In genomic region chr13:112966776-112967175, GRCh38 we compare ENCODE assay signal across 20 cellular contexts. TPM values are rescaled to one million over a fixed set of nuclear protein-coding genes. Genes with fewer than 3 reads are reported as not detected.
A peak's percentile ranks its signal among the peaks of the same experiment; 100 is the strongest.
DNase-seq lines count a peak whose midpoint lies in the region; ATAC-seq and TF ChIP-seq lines count a peak whose summit lies in the region.
"Had no signal": no experiment of that assay in that cellular context is flagged by ENCODE, and none has a peak within 500 bp of the region (broad histone marks: within the 10 kb centered on the region; RNA-seq: fewer than 3 reads in every experiment).

No MANE protein-coding gene starts in this region.

- H3K4me2 ChIP-seq in neural progenitor cell = no peak overlapping the region
- H3K4me2 ChIP-seq: BLaER1 treated with 17β-estradiol and CSF1 and Interleukin-3, amounts not matched to agents 10 nM and 100 nM had no signal

- peak overlapping the region; percentile 74 for H3K27ac Mint-ChIP-seq in central memory CD8-positive, alpha-beta T cell (ENCODE audit: low read depth)
- H3K27ac Mint-ChIP-seq in neural progenitor cell = no peak overlapping the region

- peak overlapping the region; percentile 34 for H3K4me3 Mint-ChIP-seq in central memory CD8-positive, alpha-beta T cell
- H3K4me3 Mint-ChIP-seq in neural progenitor cell = peak overlapping the region; percentile 65

- no peak for ATAC-seq in right cardiac atrium
- ATAC-seq in Right ventricle myocardium inferior = no peak
- ATAC-seq in central memory CD8-positive, alpha-beta T cell (replicated peaks; ENCODE audit: extremely low read depth, poor library complexity, severe bottlenecking) = no peak
- ATAC-seq in upper lobe of right lung = no peak
- ATAC-seq: HepG2 had no signal

- peaks cover 13% of the 10 kb centered on the region for H3F3A ChIP-seq in neural progenitor cell (ENCODE audit: low read depth)

- no peak overlapping the region for H3K9ac ChIP-seq in neural progenitor cell
- H3K9ac ChIP-seq: BLaER1 treated with 17β-estradiol and CSF1 and Interleukin-3, amounts not matched to agents 10 nM and 100 nM had no signal

- H3K36me3 ChIP-seq in neural progenitor cell = no peaks in the 10 kb centered on the region
- H3K36me3 ChIP-seq in upper lobe of right lung = no peaks in the 10 kb centered on the region
- H3K36me3 ChIP-seq: BLaER1 treated with 17β-estradiol and CSF1 and Interleukin-3, amounts not matched to agents 10 nM and 100 nM had no signal

- H3K36me3 Mint-ChIP-seq in central memory CD8-positive, alpha-beta T cell (ENCODE audit: insufficient read depth) = peaks cover 6% of the 10 kb centered on the region
- H3K36me3 Mint-ChIP-seq in neural progenitor cell = peaks cover 11% of the 10 kb centered on the region

- no peak overlapping the region for H2AFZ ChIP-seq in neural progenitor cell (replicated peaks)
- H2AFZ ChIP-seq: PC-9 had no signal

- H4K20me1 ChIP-seq in neural progenitor cell (ENCODE audit: low read depth) = peaks cover 57% of the 10 kb centered on the region

- no peaks in the 10 kb centered on the region for H3K27me3 Mint-ChIP-seq in central memory CD8-positive, alpha-beta T cell
- H3K27me3 Mint-ChIP-seq in neural progenitor cell (ENCODE audit: insufficient read depth, low read depth) = peaks cover 13% of the 10 kb centered on the region

- DNase-seq in right cardiac atrium = peak in 2 of 3 donors; percentile 29 to 39
- DNase-seq in Right ventricle myocardium inferior (ENCODE audit: missing footprints) = no peak
- DNase-seq in central memory CD8-positive, alpha-beta T cell (ENCODE audit: low spot score in 2 of 2) = no peak
- DNase-seq in neural progenitor cell (ENCODE audit: low spot score) = no peak
- DNase-seq in upper lobe of right lung = peak; percentile 54
- DNase-seq in HPDE6-E6E7 (ENCODE audit: extremely low spot score) = no peak
- no peak for DNase-seq in cerebellum (ENCODE audit: low spot score)
- DNase-seq in globus pallidus (ENCODE audit: low spot score) = no peak
- DNase-seq: COR-L47, DMS 273 treated with DMSO at 0.1 percent for 48 hours, DND-41, KG1, NCI-H1436, NCI-H1930, NCI-H226, NCI-H524, NCI-H82, PC-9 had no signal

- WGBS in right cardiac atrium = 90% methylated on average over 6 of the region's 6 CpGs

- H3K9me3 Mint-ChIP-seq in central memory CD8-positive, alpha-beta T cell = no peaks in the 10 kb centered on the region
- peaks cover 8% of the 10 kb centered on the region for H3K9me3 Mint-ChIP-seq in neural progenitor cell

- no peaks in the 10 kb centered on the region for H3K4me1 ChIP-seq in right cardiac atrium (ENCODE audit: control insufficient read depth, insufficient read depth, low read length)
- H3K4me1 ChIP-seq in neural progenitor cell = peaks cover 13% of the 10 kb centered on the region
- H3K4me1 ChIP-seq in upper lobe of right lung = peaks cover 19% of the 10 kb centered on the region

- H3K9me3 ChIP-seq in right cardiac atrium (ENCODE audit: control insufficient read depth, low read length) = no peaks in the 10 kb centered on the region
- H3K9me3 ChIP-seq in neural progenitor cell (ENCODE audit: low read depth) = no peaks in the 10 kb centered on the region
- H3K9me3 ChIP-seq in upper lobe of right lung = no peaks in the 10 kb centered on the region

- H3K4me3 ChIP-seq in right cardiac atrium (ENCODE audit: low read length) (no peak overlapping the region), neural progenitor cell (no peak overlapping the region), upper lobe of right lung (no peak overlapping the region)
- H3K4me3 ChIP-seq: BLaER1 treated with 17β-estradiol and CSF1 and Interleukin-3, amounts not matched to agents 10 nM and 100 nM; PC-9 had no signal

- no peaks in the 10 kb centered on the region for H3K27me3 ChIP-seq in right cardiac atrium (ENCODE audit: control insufficient read depth, insufficient read depth)
- peaks cover 39% of the 10 kb centered on the region for H3K27me3 ChIP-seq in neural progenitor cell
- peaks cover 14% of the 10 kb centered on the region for H3K27me3 ChIP-seq in upper lobe of right lung

- H3K27ac ChIP-seq in right cardiac atrium (ENCODE audit: low read length) (no peak overlapping the region), neural progenitor cell (no peak overlapping the region), upper lobe of right lung (no peak overlapping the region)
- H3K27ac ChIP-seq: BLaER1 treated with 17β-estradiol and CSF1 and Interleukin-3, amounts not matched to agents 10 nM and 100 nM; PC-9 had no signal

- H3K79me2 ChIP-seq in neural progenitor cell (ENCODE audit: low read depth) = peaks cover 19% of the 10 kb centered on the region

- TF ChIP-seq CTCF in neural progenitor cell (IDR thresholded peaks at IDR 0.05) (no peak), upper lobe of right lung (IDR thresholded peaks at IDR 0.05) (no peak)

- peaks cover 22% of the 10 kb centered on the region for H3K4me1 Mint-ChIP-seq in central memory CD8-positive, alpha-beta T cell
- H3K4me1 Mint-ChIP-seq in neural progenitor cell = peaks cover 26% of the 10 kb centered on the region

- intact Hi-C loops in right cardiac atrium (cut with DNase I) (no loop called here), Right ventricle myocardium inferior (cut with DNase I) (no loop called here), upper lobe of right lung (cut with DNase I) (no loop called here)

RNA-seq across cellular contexts. Expression of gene MCF2L, which starts 2.2 kb away (rescaled TPM):
- 10 to 100 TPM; 18.0 to 47.5 (median 27.4) TPM for total RNA-seq in right cardiac atrium
- polyA plus RNA-seq in right cardiac atrium = 33.2 TPM
- 45.9 TPM for total RNA-seq in Right ventricle myocardium inferior
- 40.4 and 59.2 TPM in 2 replicates for total RNA-seq in neural progenitor cell (ENCODE audit: low replicate concordance)
- 69.7 TPM for total RNA-seq in upper lobe of right lung
- 109 TPM for total RNA-seq in cerebellum

Comparison
In these comparisons a context has a peak if more than half of its experiments do, and no peak if none do; other contexts are left out.
1. DNase-seq: peak in right cardiac atrium (2 of 3) and upper lobe of right lung (single experiment); none in Right ventricle myocardium inferior (single experiment), central memory CD8-positive, alpha-beta T cell (0 of 2), neural progenitor cell (single experiment), HPDE6-E6E7 (single experiment), cerebellum (single experiment) and globus pallidus (single experiment).